In the genomic region with DNA sequence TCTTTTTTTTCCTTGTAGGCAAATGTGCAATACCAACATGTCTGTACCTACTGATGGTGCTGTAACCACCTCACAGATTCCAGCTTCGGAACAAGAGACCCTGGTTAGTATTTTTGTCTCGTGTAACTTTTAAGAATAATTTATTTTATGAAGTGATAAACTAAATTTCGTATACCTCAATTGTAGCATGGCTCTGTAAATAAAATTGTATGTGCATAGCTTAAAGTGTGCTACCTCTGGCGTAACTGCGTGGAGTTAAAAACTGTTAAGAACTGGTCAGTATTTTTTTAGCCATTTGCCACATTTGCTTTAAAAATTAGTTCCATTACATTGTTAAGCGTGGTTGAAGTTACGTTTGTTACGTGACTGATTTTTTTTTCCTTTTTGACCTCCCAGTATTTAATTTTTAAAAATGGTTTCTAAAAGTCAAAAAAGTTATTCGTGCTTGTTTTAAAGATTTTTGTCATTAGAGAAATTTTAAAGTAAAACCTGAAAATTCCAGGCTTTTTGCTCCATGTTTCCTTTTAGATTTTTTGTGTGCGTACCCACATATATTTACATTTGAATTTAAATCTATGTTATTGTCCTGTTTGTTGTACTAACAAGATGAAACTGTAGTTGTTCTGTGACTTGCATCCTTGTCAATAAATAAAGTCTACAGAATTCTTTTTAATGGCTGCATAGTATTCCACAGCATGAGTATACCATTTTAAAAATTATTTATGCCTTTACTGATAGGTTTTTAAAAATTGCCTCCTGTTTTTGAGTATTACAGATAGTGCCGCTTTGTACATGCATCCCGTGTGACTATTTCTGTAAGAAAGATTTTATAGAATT, we compare ENCODE assay signal across 8 cellular contexts. TPM values are rescaled to one million over a fixed set of nuclear protein-coding genes. Genes with fewer than 3 reads are reported as not detected.
DNase-seq lines count a peak whose midpoint lies in the region; ATAC-seq and TF ChIP-seq lines count a peak whose summit lies in the region.

No MANE protein-coding gene starts in this region.

- DNase-seq in breast epithelium (ENCODE audit: low spot score in 2 of 2) (no peak), anterior cingulate cortex (lab: John Stamatoyannopoulos, UW) (no peak), NCI-H774 (lab: John Stamatoyannopoulos, UW) (no peak), cerebellar cortex (ENCODE audit: low spot score) (no peak)
- DNase-seq in stimulated activated CD4-positive, alpha-beta T cell treated with anti-CD3 and anti-CD28 coated beads, Interleukin-12 subunit alpha, Interleukin-12 subunit beta, amount 100 ng/mL, for 4 hours, result no peak

- peak; percentile 1 for ATAC-seq in HG03097 (IDR thresholded peaks at IDR 0.05; ENCODE audit: low FRiP score, unreplicated experiment)

- H3K4me3 ChIP-seq in breast epithelium (peak overlapping the region; percentile 86 to 94 (median 91)), mononuclear cell (ENCODE audit: low read length) (peak overlapping the region; percentile 96)

- peaks cover 0 to 5% of the 10 kb centered on the region in 2 donors for H3K4me1 ChIP-seq in breast epithelium
- peaks cover 32% of the 10 kb centered on the region for H3K4me1 ChIP-seq in mononuclear cell (ENCODE audit: insufficient read depth, low read length)

- intact Hi-C loops in breast epithelium (cut with DNase I; ENCODE audit: low total_unique reads), result no loop called here

- TF ChIP-seq POLR2A in breast epithelium (IDR thresholded peaks at IDR 0.05), result no peak

- H3K27ac ChIP-seq in 22Rv1, result peak overlapping the region; percentile 100
- peak overlapping the region; percentile 22 to 99 for H3K27ac ChIP-seq in breast epithelium

- no peaks in the 10 kb centered on the region for H3K9me3 ChIP-seq in breast epithelium
- no peaks in the 10 kb centered on the region for H3K9me3 ChIP-seq in mononuclear cell (ENCODE audit: low read depth, low read length)

- TF ChIP-seq CTCF in 22Rv1 (IDR thresholded peaks at IDR 0.05) (no peak), breast epithelium (IDR thresholded peaks at IDR 0.05) (no peak)

- H3K27me3 ChIP-seq in breast epithelium (no peaks in the 10 kb centered on the region), mononuclear cell (ENCODE audit: insufficient read depth, low read length) (no peaks in the 10 kb centered on the region)

- H3K36me3 ChIP-seq in breast epithelium, result no peaks in the 10 kb centered on the region

RNA-seq across cellular contexts. Expression of a gene that starts 1.4 kb away (rescaled TPM):
- total RNA-seq in breast epithelium (10 to 100 TPM; 69.4 to 73.3 (median 71.8) TPM), mononuclear cell (109 TPM)
